Comparison of ENCODE assay signal across 27 cellular contexts in genomic region chr5:56454219-56454862, GRCh38.
DNase-seq lines count a peak whose midpoint lies in the region; ATAC-seq and TF ChIP-seq lines count a peak whose summit lies in the region.
"Had no signal": no experiment of that assay in that cellular context is flagged by ENCODE, and none has a peak within 500 bp of the region (broad histone marks: within the 10 kb centered on the region; RNA-seq: fewer than 3 reads in every experiment).

No MANE protein-coding gene starts in this region.

- H3K4me1 Mint-ChIP-seq in activated naive CD4-positive, alpha-beta T cell treated with anti-CD3 and anti-CD28 coated beads for 36 hours (ENCODE audit: low read depth) = no peaks in the 10 kb centered on the region
- peaks cover 34% of the 10 kb centered on the region for H3K4me1 Mint-ChIP-seq in type B pancreatic cell (ENCODE audit: unreplicated experiment)
- H3K4me1 Mint-ChIP-seq: activated CD4-positive, alpha-beta T cell treated with anti-CD3 and anti-CD28 coated beads, Interleukin-2, amount 10 ng/mL, durations not matched to agents 7 days and 5 days had no signal

- TF ChIP-seq POLR2A in GM18505 (IDR thresholded peaks at IDR 0.05; ENCODE audit: borderline replicate concordance, extremely low read depth, insufficient read depth, insufficient read length) = no peak

- H3K4me3 Mint-ChIP-seq in activated naive CD4-positive, alpha-beta T cell treated with anti-CD3 and anti-CD28 coated beads for 36 hours = no peak overlapping the region
- H3K4me3 Mint-ChIP-seq in type B pancreatic cell = peak overlapping the region; percentile 16
- H3K4me3 Mint-ChIP-seq: activated CD4-positive, alpha-beta T cell treated with anti-CD3 and anti-CD28 coated beads, Interleukin-2, amount 10 ng/mL, durations not matched to agents 7 days and 5 days; B cell; dendritic cell treated with granulocyte-macrophage colony-stimulating factor and Interleukin-4, amounts not matched to agents 40 ng/mL and 50 ng/mL, for 4 days; endodermal cell; stimulated activated naive B cell treated with anti-CD40 and anti-IgM and Interleukin-4, amounts not matched to agents 10 μg/mL and 1 μg/mL and 100 μg/mL, for 72 hours; WTC11 had no signal

- no peak for TF ChIP-seq CTCF in type B pancreatic cell (conservative IDR thresholded peaks at IDR 0.05)

- intact Hi-C loops in activated naive CD4-positive, alpha-beta T cell treated with anti-CD3 and anti-CD28 coated beads for 36 hours (cut with micrococcal nuclease) = no loop called here

- H3K36me3 Mint-ChIP-seq in activated naive CD4-positive, alpha-beta T cell treated with anti-CD3 and anti-CD28 coated beads for 36 hours (ENCODE audit: low read depth) = no peaks in the 10 kb centered on the region
- no peaks in the 10 kb centered on the region for H3K36me3 Mint-ChIP-seq in type B pancreatic cell
- H3K36me3 Mint-ChIP-seq: stimulated activated naive B cell treated with anti-CD40 and anti-IgM and Interleukin-4, amounts not matched to agents 10 μg/mL and 1 μg/mL and 100 μg/mL, for 72 hours; WTC11 had no signal

- no peak overlapping the region for H3K27ac Mint-ChIP-seq in activated naive CD4-positive, alpha-beta T cell treated with anti-CD3 and anti-CD28 coated beads for 36 hours
- H3K27ac Mint-ChIP-seq in type B pancreatic cell = peak overlapping the region; percentile 76
- H3K27ac Mint-ChIP-seq: activated CD4-positive, alpha-beta T cell treated with anti-CD3 and anti-CD28 coated beads, Interleukin-2, amount 10 ng/mL, durations not matched to agents 7 days and 5 days; B cell; dendritic cell treated with granulocyte-macrophage colony-stimulating factor and Interleukin-4, amounts not matched to agents 40 ng/mL and 50 ng/mL, for 4 days; endodermal cell; stimulated activated naive B cell treated with anti-CD40 and anti-IgM and Interleukin-4, amounts not matched to agents 10 μg/mL and 1 μg/mL and 100 μg/mL, for 72 hours; WTC11 had no signal

- DNase-seq in activated naive CD4-positive, alpha-beta T cell treated with anti-CD3 and anti-CD28 coated beads for 36 hours = peak; percentile 61
- no peak for DNase-seq in activated naive CD4-positive, alpha-beta T cell treated with anti-CD3 and anti-CD28 coated beads, Interleukin-2, amount 50 U/mL, for 16 hours
- DNase-seq in KBM-7 (peak; percentile 21), islet precursor cell (peak; percentile 84), type B pancreatic cell (ENCODE audit: extremely low spot score, unreplicated experiment) (no peak), NAMALWA (ENCODE audit: low spot score) (no peak)
- DNase-seq: activated CD4-positive, alpha-beta T cell treated with anti-CD3 and anti-CD28 coated beads, Interleukin-2, amount 10 ng/mL, durations not matched to agents 7 days and 5 days; activated gamma-delta T cell treated with Interleukin-2 at 50 U/mL for 16 hours; activated T-cell treated with anti-CD3 and anti-CD28 coated beads, Interleukin-2, amount 50 U/mL, for 48 hours; adrenal gland; body of pancreas; EL; endodermal cell; glutamatergic neuron; HCEC 1CT; left ventricle myocardium superior; NCI-H1694; NCI-H2171; NCI-H510A treated with DMSO at 0.1 percent for 48 hours; NK-92 treated with Interleukin-12 subunit alpha and Interleukin-12 subunit beta, amount 100 ng/mL, for 24 hours; nucleus accumbens; stimulated activated naive B cell treated with anti-CD40 and anti-IgM and Interleukin-4, amounts not matched to agents 10 μg/mL and 1 μg/mL and 100 μg/mL, for 72 hours had no signal

- CTCF ChIA-PET in activated naive CD4-positive, alpha-beta T cell treated with anti-CD3 and anti-CD28 coated beads for 36 hours (lab: Charles Lee) = interaction anchor here (1.0 kb wide), 1 partner anchor 19 kb away, joined by 4 read pairs; no protein-coding TSS in a partner anchor

- no peak for ATAC-seq in GM18505 (IDR thresholded peaks at IDR 0.05; ENCODE audit: unreplicated experiment)
- ATAC-seq: body of pancreas; esophagus mucosa; left ventricle myocardium superior; stimulated activated naive B cell treated with anti-CD40 and anti-IgM and Interleukin-4, amounts not matched to agents 10 μg/mL and 1 μg/mL and 100 μg/mL, for 72 hours; WTC11 had no signal

- H3K9me3 Mint-ChIP-seq in activated naive CD4-positive, alpha-beta T cell treated with anti-CD3 and anti-CD28 coated beads for 36 hours = no peaks in the 10 kb centered on the region
- H3K9me3 Mint-ChIP-seq in type B pancreatic cell = peaks cover 8% of the 10 kb centered on the region
- H3K9me3 Mint-ChIP-seq: activated CD4-positive, alpha-beta T cell treated with anti-CD3 and anti-CD28 coated beads, Interleukin-2, amount 10 ng/mL, durations not matched to agents 7 days and 5 days; dendritic cell treated with granulocyte-macrophage colony-stimulating factor and Interleukin-4, amounts not matched to agents 40 ng/mL and 50 ng/mL, for 4 days; endodermal cell; stimulated activated naive B cell treated with anti-CD40 and anti-IgM and Interleukin-4, amounts not matched to agents 10 μg/mL and 1 μg/mL and 100 μg/mL, for 72 hours; WTC11 had no signal

- in situ Hi-C loops in KBM-7 (cut with MboI; ENCODE audit: low pct_unique_long_range_greater_than_20kb, low sequenced_read_pairs) = no loop called here

- no peaks in the 10 kb centered on the region for H3K27me3 Mint-ChIP-seq in activated naive CD4-positive, alpha-beta T cell treated with anti-CD3 and anti-CD28 coated beads for 36 hours (ENCODE audit: low read depth)
- H3K27me3 Mint-ChIP-seq in type B pancreatic cell = peaks cover 2% of the 10 kb centered on the region
- H3K27me3 Mint-ChIP-seq: activated CD4-positive, alpha-beta T cell treated with anti-CD3 and anti-CD28 coated beads, Interleukin-2, amount 10 ng/mL, durations not matched to agents 7 days and 5 days; B cell; dendritic cell treated with granulocyte-macrophage colony-stimulating factor and Interleukin-4, amounts not matched to agents 40 ng/mL and 50 ng/mL, for 4 days; stimulated activated naive B cell treated with anti-CD40 and anti-IgM and Interleukin-4, amounts not matched to agents 10 μg/mL and 1 μg/mL and 100 μg/mL, for 72 hours had no signal

Comparison
In these comparisons a context has a peak if more than half of its experiments do, and no peak if none do; other contexts are left out.
1. DNase-seq: peak in activated naive CD4-positive, alpha-beta T cell treated with anti-CD3 and anti-CD28 coated beads for 36 hours (single experiment), KBM-7 (single experiment) and islet precursor cell (single experiment); none in activated naive CD4-positive, alpha-beta T cell treated with anti-CD3 and anti-CD28 coated beads, Interleukin-2, amount 50 U/mL, for 16 hours (single experiment), type B pancreatic cell (single experiment) and NAMALWA (single experiment).